In the genomic region with DNA sequence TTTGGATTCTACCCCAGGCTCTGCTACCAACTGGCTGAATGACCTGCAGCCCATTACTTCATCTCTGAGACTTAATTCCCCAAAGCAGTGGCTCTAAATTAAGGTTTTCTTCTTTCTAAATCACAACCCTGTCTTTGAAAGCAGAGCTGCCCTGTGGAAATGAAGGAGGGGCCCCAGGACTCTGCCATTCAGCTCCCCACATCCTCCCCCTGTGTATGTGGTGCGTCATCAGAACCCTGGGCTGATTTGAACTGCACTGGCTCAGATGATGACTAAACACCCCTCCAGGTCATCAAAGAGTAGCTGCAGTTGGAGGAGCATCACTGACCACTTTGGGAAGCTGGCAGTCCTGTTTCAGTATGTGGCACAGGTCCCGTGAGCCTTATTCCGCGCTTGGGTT, we compare ENCODE assay signal across 10 cellular contexts. TPM values are rescaled to one million over a fixed set of nuclear protein-coding genes. Genes with fewer than 3 reads are reported as not detected.
DNase-seq lines count a peak whose midpoint lies in the region; ATAC-seq and TF ChIP-seq lines count a peak whose summit lies in the region.
"Had no signal": no experiment of that assay in that cellular context is flagged by ENCODE, and none has a peak within 500 bp of the region (broad histone marks: within the 10 kb centered on the region; RNA-seq: fewer than 3 reads in every experiment).

No MANE protein-coding gene starts in this region.

- no peak overlapping the region for H3K9ac ChIP-seq in colonic mucosa (ENCODE audit: low read depth in 2 of 2, low read length in 2 of 2)

- H3K36me3 Mint-ChIP-seq in mesothelial cell of epicardium: no peaks in the 10 kb centered on the region

- DNase-seq in ACHN (peak; percentile 33), HFF-Myc (ENCODE audit: extremely low read depth, low read depth) (peak; percentile 93), astrocyte of the spinal cord (ENCODE audit: low read depth, low spot score) (peak; percentile 92), mesothelial cell of epicardium (ENCODE audit: low spot score in 2 of 2, unreplicated experiment in 2 of 2) (no peak), colonic mucosa (no peak), DMS 273 (lab: John Stamatoyannopoulos, UW; ENCODE audit: unreplicated experiment) (no peak)
- no peak for DNase-seq in central memory CD4-positive, alpha-beta T cell
- DNase-seq: NCI-H187 treated with DMSO at 0.1 percent for 48 hours had no signal

- in situ Hi-C loops in ACHN (cut with HindIII; ENCODE audit: low pct_ligation_motif_present, low pct_unique_long_range_greater_than_20kb, low sequenced_read_pairs): no loop called here
- in situ Hi-C loops in astrocyte of the spinal cord (cut with HindIII; ENCODE audit: low sequenced_read_pairs): no loop called here

- H3K9me3 Mint-ChIP-seq in mesothelial cell of epicardium: no peaks in the 10 kb centered on the region

- H3K4me1 Mint-ChIP-seq in mesothelial cell of epicardium: peaks cover 66% of the 10 kb centered on the region

- no peak for ATAC-seq in HG03520 (IDR thresholded peaks at IDR 0.05; ENCODE audit: unreplicated experiment)

- H3K36me3 ChIP-seq in colonic mucosa: no peaks in the 10 kb centered on the region

- no peaks in the 10 kb centered on the region for H3K9me3 ChIP-seq in colonic mucosa

- H3K4me3 ChIP-seq in HFF-Myc (replicated peaks; ENCODE audit: low read depth, low read length): no peak overlapping the region
- no peak overlapping the region for H3K4me3 ChIP-seq in astrocyte of the spinal cord (ENCODE audit: low read depth, low read length)
- H3K4me3 ChIP-seq in colonic mucosa: no peak overlapping the region

- intact Hi-C loops in colonic mucosa (cut with DNase I): loop anchor here (10.0 kb wide), 1 partner anchor 262 kb away; no protein-coding TSS in a partner anchor

- H3K4me3 Mint-ChIP-seq in mesothelial cell of epicardium: no peak overlapping the region

- peak overlapping the region; percentile 44 for H3K27ac Mint-ChIP-seq in mesothelial cell of epicardium
- H3K27ac Mint-ChIP-seq: progenitor cell of endocrine pancreas had no signal

- no peak overlapping the region for H3K27ac ChIP-seq in colonic mucosa

- no peak for TF ChIP-seq CTCF in HFF-Myc (IDR thresholded peaks at IDR 0.05; ENCODE audit: low read depth, low read length, missing control alignments)
- TF ChIP-seq CTCF in astrocyte of the spinal cord (IDR thresholded peaks at IDR 0.05; ENCODE audit: low read depth, low read length): no peak
- TF ChIP-seq CTCF in mesothelial cell of epicardium (IDR thresholded peaks at IDR 0.05; ENCODE audit: unreplicated experiment): no peak
- no peak for TF ChIP-seq CTCF in colonic mucosa (IDR thresholded peaks at IDR 0.05)

- no peaks in the 10 kb centered on the region for H3K27me3 ChIP-seq in colonic mucosa

- H3K27me3 Mint-ChIP-seq in mesothelial cell of epicardium (ENCODE audit: low read depth): no peaks in the 10 kb centered on the region
- H3K27me3 Mint-ChIP-seq: progenitor cell of endocrine pancreas had no signal

- H3K4me1 ChIP-seq in colonic mucosa: no peaks in the 10 kb centered on the region

RNA-seq across cellular contexts. Expression of a gene that starts 46.6 kb away (rescaled TPM):
- total RNA-seq in mesothelial cell of epicardium (13.3 to 15.0 TPM (median 14.8 TPM) in 3 replicates), colonic mucosa (10 to 100 TPM; 10.5 to 10.6 TPM)

Comparison
In these comparisons a context has a peak if more than half of its experiments do, and no peak if none do; other contexts are left out.
1. DNase-seq: peak in ACHN (single experiment), HFF-Myc (single experiment) and astrocyte of the spinal cord (single experiment); none in mesothelial cell of epicardium (0 of 2), central memory CD4-positive, alpha-beta T cell (single experiment), colonic mucosa (single experiment) and DMS 273 (single experiment).